13 cellular contexts compared by ENCODE assay signal in the genomic region with DNA sequence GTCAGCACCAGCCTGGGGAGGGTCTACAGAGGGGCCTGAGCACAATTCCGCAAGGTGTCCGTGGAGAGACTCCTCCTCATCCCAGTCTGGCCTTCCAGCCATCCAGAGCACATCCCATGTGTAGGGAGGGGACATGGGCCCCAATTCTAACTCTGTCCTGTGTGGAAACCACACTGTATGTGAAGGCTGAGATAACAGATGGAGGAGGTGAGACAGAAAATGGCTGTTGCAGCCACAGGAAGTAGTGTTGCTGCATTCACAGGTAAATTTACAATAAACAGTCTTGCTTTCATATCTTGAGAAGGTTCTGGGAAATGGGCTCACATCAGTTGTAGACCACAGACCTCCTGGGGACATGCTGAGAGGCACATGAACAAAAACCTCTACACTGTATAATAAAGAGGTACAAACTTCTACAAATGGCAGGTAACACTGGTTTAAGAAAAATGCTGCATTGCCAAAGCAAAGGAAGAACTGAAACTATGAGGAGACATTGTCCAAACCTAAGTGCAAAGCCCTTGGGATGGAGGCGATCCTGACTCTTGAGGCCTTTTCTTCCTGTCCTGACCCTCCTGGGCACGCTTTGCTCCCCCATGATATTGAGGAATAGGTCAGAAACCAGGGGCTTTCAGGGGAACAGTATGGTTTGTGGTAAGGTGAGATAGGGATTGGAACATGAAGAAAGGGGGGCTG. TPM values are rescaled to one million over a fixed set of nuclear protein-coding genes. Genes with fewer than 3 reads are reported as not detected.
DNase-seq lines count a peak whose midpoint lies in the region; ATAC-seq, FAIRE-seq and TF ChIP-seq lines count a peak whose summit lies in the region.
"Had no signal": no experiment of that assay in that cellular context is flagged by ENCODE, and none has a peak within 500 bp of the region (broad histone marks: within the 10 kb centered on the region; RNA-seq: fewer than 3 reads in every experiment).

No MANE protein-coding gene starts in this region.

- no peak for TF ChIP-seq POLR2A in GM12878 (IDR thresholded peaks at IDR 0.05; ENCODE audit: low read depth, low read length)

- POLR2A ChIA-PET in GM12878 (lab: Charles Lee), result no interaction called here

- no peaks in the 10 kb centered on the region for H3K27me3 ChIP-seq in BLaER1 treated with 17β-estradiol and CSF1 and Interleukin-3, amounts not matched to agents 10 nM and 100 nM
- no peaks in the 10 kb centered on the region for H3K27me3 ChIP-seq in GM12878 (replicated peaks in 1 of 2; ENCODE audit: control insufficient read depth in 2 of 2, insufficient read depth in 2 of 2, low read length in 1 of 2)

- H4K20me1 ChIP-seq in BLaER1 treated with 17β-estradiol and CSF1 and Interleukin-3, amounts not matched to agents 10 nM and 100 nM, result no peaks in the 10 kb centered on the region
- H4K20me1 ChIP-seq in GM12878 (ENCODE audit: control insufficient read depth, insufficient read depth), result no peaks in the 10 kb centered on the region

- intact Hi-C loops in GM12878 (cut with micrococcal nuclease; ENCODE audit: unreplicated experiment), result no loop called here

- H3K9me3 ChIP-seq in BLaER1 treated with 17β-estradiol and CSF1 and Interleukin-3, amounts not matched to agents 10 nM and 100 nM (replicated peaks in 1 of 11), result peaks cover under 1 to 8% (median 4%) of the 10 kb centered on the region in 11 experiments; a peak in 16 of 22 replicates
- peaks cover 3% of the 10 kb centered on the region for H3K9me3 ChIP-seq in GM12878 (replicated peaks; ENCODE audit: control insufficient read depth, insufficient read depth, low read length)

- peak in 1 of 2 experiments; percentile 66; a peak in 1 of 4 replicates for TF ChIP-seq EP300 in GM12878 (IDR thresholded peaks at IDR 0.05; ENCODE audit: borderline replicate concordance in 1 of 2, control insufficient read depth in 1 of 2, low read depth in 2 of 2, low read length in 2 of 2)

- no peaks in the 10 kb centered on the region for H3K79me2 ChIP-seq in GM12878 (ENCODE audit: control insufficient read depth, insufficient read depth, low read length)

- H3K9ac ChIP-seq in BLaER1 treated with 17β-estradiol and CSF1 and Interleukin-3, amounts not matched to agents 10 nM and 100 nM, result no peak overlapping the region
- H3K9ac ChIP-seq in GM12878 (ENCODE audit: control insufficient read depth, insufficient read depth, low read length), result peak overlapping the region; percentile 55

- RAD21 ChIA-PET in GM12878 (lab: Charles Lee; ENCODE audit: unreplicated experiment), result interaction anchor here (1.1 kb wide), 1 partner anchor 230 kb away, joined by 3 read pairs; no protein-coding TSS in a partner anchor

- peak; percentile 43 for DNase-seq in KBM-7
- no peak for DNase-seq in GM12878 (ENCODE audit: low read depth, low spot score)
- no peak for DNase-seq in GOT3 (lab: John Stamatoyannopoulos, UW)
- no peak for DNase-seq in D341Med (ENCODE audit: low spot score)
- DNase-seq: C1 segment of cervical spinal cord, erythroblast, NCI-H1436 treated with DMSO at 0.1 percent for 48 hours had no signal

- TF ChIP-seq CTCF in GM12878 (IDR thresholded peaks at IDR 0.05 in 2 of 3, conservative IDR thresholded peaks at IDR 0.05 in 1 of 3; ENCODE audit: control insufficient read depth in 2 of 3, extremely low read depth in 1 of 3, insufficient read depth in 1 of 3, low read depth in 3 of 3, low read length in 3 of 3), result no peak

- H3K4me2 ChIP-seq in BLaER1 treated with 17β-estradiol and CSF1 and Interleukin-3, amounts not matched to agents 10 nM and 100 nM, result peak overlapping the region in 10 of 11 experiments; percentile 8 to 38 (median 28); a peak in 12 of 22 replicates
- H3K4me2 ChIP-seq in GM12878 (ENCODE audit: control insufficient read depth, insufficient read depth), result peak overlapping the region; percentile 54

- ATAC-seq in GM18867 (IDR thresholded peaks at IDR 0.05; ENCODE audit: unreplicated experiment) (peak; percentile 35), GM12878 (peak; percentile 25), esophagus mucosa (no peak), HG02852 (IDR thresholded peaks at IDR 0.05; ENCODE audit: unreplicated experiment) (no peak)

- in situ Hi-C loops in KBM-7 (cut with MboI; ENCODE audit: low pct_unique_long_range_greater_than_20kb, low sequenced_read_pairs) (no loop called here), GM12878 (cut with MboI) (no loop called here)

- WGBS in GM12878 (ENCODE audit: insufficient coverage, insufficient replicate concordance, low lambda C conversion rate, missing lambda C conversion rate), result 74% methylated on average over 4 of the region's 4 CpGs

- CTCF ChIA-PET in GM12878 (lab: Yijun Ruan, JAX), result no interaction called here

- SMC1A ChIA-PET in GM12878 (lab: Charles Lee; ENCODE audit: uncharacterized antibody, unreplicated experiment), result interaction anchor here (0.8 to 1.0 kb wide), 2 partner anchors 22 to 215 kb away, joined by 3 to 6 read pairs; no protein-coding TSS in a partner anchor

- H3K36me3 ChIP-seq in BLaER1 treated with 17β-estradiol and CSF1 and Interleukin-3, amounts not matched to agents 10 nM and 100 nM, result no peaks in the 10 kb centered on the region
- H3K36me3 ChIP-seq in GM12878 (ENCODE audit: control insufficient read depth in 2 of 2, insufficient read depth in 2 of 2, low read length in 1 of 2), result no peaks in the 10 kb centered on the region; a peak in 1 of 4 replicates

- FAIRE-seq in GM12878 (lab: Jason Lieb, UNC), result peak; percentile 61

- H3K4me3 ChIP-seq in BLaER1 treated with 17β-estradiol and CSF1 and Interleukin-3, amounts not matched to agents 10 nM and 100 nM, result no peak overlapping the region
- no peak overlapping the region for H3K4me3 ChIP-seq in GM12878

- peaks cover 32 to 54% (median 35%) of the 10 kb centered on the region in 10 experiments for H3K4me1 ChIP-seq in BLaER1 treated with 17β-estradiol and CSF1 and Interleukin-3, amounts not matched to agents 10 nM and 100 nM
- H3K4me1 ChIP-seq in GM12878 (ENCODE audit: control insufficient read depth, insufficient read depth, low read length), result peaks cover 67% of the 10 kb centered on the region

- TF ChIP-seq RAD21 in GM12878 (IDR thresholded peaks at IDR 0.05; ENCODE audit: insufficient read depth, low read depth, low read length), result no peak

- H3K27ac ChIP-seq in BLaER1 treated with 17β-estradiol and CSF1 and Interleukin-3, amounts not matched to agents 10 nM and 100 nM, result no peak overlapping the region
- peak overlapping the region; percentile 96 for H3K27ac ChIP-seq in GM12878 (ENCODE audit: control insufficient read depth, insufficient read depth)

- BruUV-seq in GM12878 (replicated peaks; lab: Mats Ljungman, UMichigan), result no TSS peak

- H2AFZ ChIP-seq in GM12878 (ENCODE audit: control insufficient read depth, low read depth, low read length), result peak overlapping the region; percentile 49

RNA-seq across cellular contexts. Expression of gene GIMAP2, which starts 21.6 kb away (rescaled TPM):
- total RNA-seq in GM12878 (2013; cell fraction: nucleolus; rRNA removed), result 41.2 and 41.5 TPM in 2 replicates
- total RNA-seq in GM12878 (2014; rRNA removed), result 28.9 and 34.4 TPM in 2 replicates
- total RNA-seq in GM12878 (2014; rRNA removed; fragmentation: Illumina TruSeq; extraction: Trizol), result 37.0 and 37.3 TPM in 2 replicates
- total RNA-seq in GM12878 (2021), result 29.8 TPM in 2 replicates
- 24.7 TPM for polyA plus RNA-seq in GM12878 (2011; ENCODE audit: low read depth)
- 102 and 134 TPM in 2 replicates for polyA plus RNA-seq in GM12878 (2011; rRNA removed)
- polyA plus RNA-seq in GM12878 (2011; cell fraction: cytosol; rRNA removed), result 47.4 and 47.6 TPM in 2 replicates
- polyA plus RNA-seq in GM12878 (2011; cell fraction: nucleus; rRNA removed), result 49.5 and 50.6 TPM in 2 replicates
- polyA plus RNA-seq in GM12878 (2012), result 30.1 and 35.8 TPM in 2 replicates
- polyA plus RNA-seq in GM12878 (2014; fragmentation: Illumina TruSeq; extraction: Trizol), result 33.8 and 49.8 TPM in 2 replicates
- 10 to 100 TPM; 47.5 to 60.0 TPM for polyA plus RNA-seq in GM12878 (2014; fragmentation: Nextera tagmentation; extraction: Ambion mirVana)
- polyA plus RNA-seq in GM12878 (2014; rRNA removed), result 25.3 and 29.2 TPM in 2 replicates
- polyA plus RNA-seq in GM12878 (2016; fragmentation: Nextera tagmentation; extraction: Ambion mirVana), result 10 to 100 TPM; 21.3 to 24.4 TPM
- polyA minus RNA-seq in GM12878 (2011; rRNA and poly(A)+ RNA removed), result 62.5 and 79.0 TPM in 2 replicates
- polyA minus RNA-seq in GM12878 (2011; cell fraction: cytosol; rRNA and poly(A)+ RNA removed), result 18.5 and 20.3 TPM in 2 replicates
- polyA minus RNA-seq in GM12878 (2011; cell fraction: nucleus; rRNA and poly(A)+ RNA removed), result 28.0 and 40.8 TPM in 2 replicates
- 1.1 TPM for total RNA-seq in esophagus mucosa

RNA-seq across cellular contexts. Expression of gene GIMAP6, which starts 31.8 kb away (rescaled TPM):
- 8.3 and 9.5 TPM in 2 replicates for total RNA-seq in GM12878 (2013; cell fraction: nucleolus; rRNA removed)
- total RNA-seq in GM12878 (2014; rRNA removed) (37.9 and 38.8 TPM in 2 replicates), GM12878 (2014; rRNA removed; fragmentation: Illumina TruSeq; extraction: Trizol) (34.6 and 34.7 TPM in 2 replicates), GM12878 (2021) (36.2 and 40.9 TPM in 2 replicates), esophagus mucosa (2.4 TPM)
- 24.1 TPM for polyA plus RNA-seq in GM12878 (2011; ENCODE audit: low read depth)
- polyA plus RNA-seq in GM12878 (2011; rRNA removed) (49.2 and 51.4 TPM in 2 replicates), GM12878 (2014; fragmentation: Illumina TruSeq; extraction: Trizol) (37.8 and 39.0 TPM in 2 replicates), GM12878 (2014; fragmentation: Nextera tagmentation; extraction: Ambion mirVana) (1 to 10 TPM; 6.2 to 8.3 TPM), GM12878 (2014; rRNA removed) (36.0 and 36.6 TPM in 2 replicates), GM12878 (2016; fragmentation: Nextera tagmentation; extraction: Ambion mirVana) (10 to 100 TPM; 22.8 to 27.8 TPM)
- 45.1 and 46.6 TPM in 2 replicates for polyA plus RNA-seq in GM12878 (2011; cell fraction: cytosol; rRNA removed)
- polyA plus RNA-seq in GM12878 (2011; cell fraction: nucleus; rRNA removed), result 29.7 and 34.6 TPM in 2 replicates
- 32.3 and 33.9 TPM in 2 replicates for polyA plus RNA-seq in GM12878 (2012)
- 42.8 and 59.7 TPM in 2 replicates for polyA minus RNA-seq in GM12878 (2011; rRNA and poly(A)+ RNA removed)
- polyA minus RNA-seq in GM12878 (2011; cell fraction: cytosol; rRNA and poly(A)+ RNA removed), result 15.4 and 20.4 TPM in 2 replicates
- 23.8 and 28.7 TPM in 2 replicates for polyA minus RNA-seq in GM12878 (2011; cell fraction: nucleus; rRNA and poly(A)+ RNA removed)

RNA-seq across cellular contexts. Expression of gene GIMAP1, which starts 52.5 kb away (rescaled TPM):
- 1.4 and 1.7 TPM in 2 replicates for total RNA-seq in GM12878 (2013; cell fraction: nucleolus; rRNA removed)
- total RNA-seq in GM12878 (2014; rRNA removed), result 1.9 and 2.3 TPM in 2 replicates
- 1.1 and 1.4 TPM in 2 replicates for total RNA-seq in GM12878 (2014; rRNA removed; fragmentation: Illumina TruSeq; extraction: Trizol)
- total RNA-seq in GM12878 (2021), result 1.3 and 1.4 TPM in 2 replicates
- polyA plus RNA-seq in GM12878 (2011; ENCODE audit: low read depth), result 1.7 TPM
- 0.91 and 1.2 TPM in 2 replicates for polyA plus RNA-seq in GM12878 (2011; rRNA removed)
- polyA plus RNA-seq in GM12878 (2011; cell fraction: cytosol; rRNA removed), result 1.0 and 1.4 TPM in 2 replicates
- 0.67 and 1.2 TPM in 2 replicates for polyA plus RNA-seq in GM12878 (2011; cell fraction: nucleus; rRNA removed)
- 2.2 and 3.2 TPM in 2 replicates for polyA plus RNA-seq in GM12878 (2012)
- 1.3 and 1.4 TPM in 2 replicates for polyA plus RNA-seq in GM12878 (2014; fragmentation: Illumina TruSeq; extraction: Trizol)
- under 1 TPM; 0.16 to 0.20 TPM for polyA plus RNA-seq in GM12878 (2014; fragmentation: Nextera tagmentation; extraction: Ambion mirVana)
- 1.5 and 1.8 TPM in 2 replicates for polyA plus RNA-seq in GM12878 (2014; rRNA removed)
- 1 to 10 TPM in 1 of 2 experiments, under 1 TPM in 1; 0.58 to 1.0 TPM for polyA plus RNA-seq in GM12878 (2016; fragmentation: Nextera tagmentation; extraction: Ambion mirVana)
- 0.73 and 0.98 TPM in 2 replicates for polyA minus RNA-seq in GM12878 (2011; rRNA and poly(A)+ RNA removed)
- 0.27 TPM in 1 of 2 replicates, not detected in the other for polyA minus RNA-seq in GM12878 (2011; cell fraction: cytosol; rRNA and poly(A)+ RNA removed)
- 0.85 and 1.1 TPM in 2 replicates for polyA minus RNA-seq in GM12878 (2011; cell fraction: nucleus; rRNA and poly(A)+ RNA removed)
- total RNA-seq in esophagus mucosa, result 0.44 TPM
- total RNA-seq: HT1080, renal cortical epithelial cell had no signal

Comparison
In these comparisons a context has a peak if more than half of its experiments do, and no peak if none do; other contexts are left out.
1. ATAC-seq: peak in GM18867 (single experiment) and GM12878 (single experiment); none in esophagus mucosa (single experiment) and HG02852 (single experiment).
2. RNA of gene GIMAP2, which starts 21.6 kb away (total RNA-seq): 28.9 to 41.5 TPM in GM12878; 1.1 TPM in esophagus mucosa (single experiment); every median in the first group is over 10 times any median in the second.